Comparison of ENCODE assay signal across 11 cellular contexts in the genomic region with DNA sequence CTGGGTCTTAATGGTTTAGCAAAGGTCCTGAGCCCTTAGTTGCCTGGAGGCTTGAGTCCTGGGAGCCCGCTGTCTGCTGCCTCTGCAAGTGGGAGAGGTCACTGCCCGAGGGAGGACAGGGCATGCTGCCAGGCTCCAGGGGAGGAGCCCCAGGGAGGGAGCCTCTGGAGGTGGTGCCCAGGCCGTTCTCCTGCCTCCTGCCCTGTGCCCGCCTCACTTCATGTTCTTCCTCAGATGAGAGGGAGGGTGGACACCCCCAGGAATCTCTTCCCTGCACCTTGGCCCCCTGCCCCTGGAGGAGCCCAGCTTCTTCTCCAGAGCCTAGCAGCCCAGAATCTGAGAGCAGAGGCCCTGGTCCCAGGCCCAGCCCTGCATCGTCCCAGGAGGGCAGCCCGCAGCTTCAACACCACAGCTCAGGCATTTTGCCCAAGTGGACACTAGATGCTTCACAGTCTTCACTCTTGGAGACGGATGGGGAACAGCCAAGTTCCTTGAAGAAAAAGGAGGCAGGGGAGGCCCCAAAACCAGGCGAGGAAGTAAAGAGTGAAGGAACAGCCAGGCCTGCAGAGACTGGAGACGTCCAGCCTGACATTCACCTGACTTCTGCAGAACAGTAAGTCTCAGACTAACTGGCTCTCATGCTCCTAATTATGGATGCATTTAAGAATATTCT. TPM values are rescaled to one million over a fixed set of nuclear protein-coding genes. Genes with fewer than 3 reads are reported as not detected.
DNase-seq lines count a peak whose midpoint lies in the region; ATAC-seq and TF ChIP-seq lines count a peak whose summit lies in the region.
"Had no signal": no experiment of that assay in that cellular context is flagged by ENCODE, and none has a peak within 500 bp of the region (broad histone marks: within the 10 kb centered on the region; RNA-seq: fewer than 3 reads in every experiment).

No MANE protein-coding gene starts in this region.

- ATAC-seq in naive thymus-derived CD8-positive, alpha-beta T cell: no peak

- intact Hi-C loops in posterior vena cava (cut with DNase I): no loop called here

- H3K4me1 ChIP-seq in effector memory CD4-positive, alpha-beta T cell (ENCODE audit: control insufficient read depth, insufficient read depth, low read length, poor library complexity, severe bottlenecking): peaks cover 44% of the 10 kb centered on the region

- H3K27me3 Mint-ChIP-seq in naive thymus-derived CD8-positive, alpha-beta T cell: no peaks in the 10 kb centered on the region

- H3K9me3 Mint-ChIP-seq in naive thymus-derived CD8-positive, alpha-beta T cell: no peaks in the 10 kb centered on the region
- H3K9me3 Mint-ChIP-seq: nephron progenitor cell had no signal

- no peak for TF ChIP-seq CTCF in GM10266 (IDR thresholded peaks at IDR 0.05; ENCODE audit: control insufficient read depth, insufficient read depth, low read depth, missing control alignments)

- peaks cover 38% of the 10 kb centered on the region for H3K36me3 ChIP-seq in effector memory CD4-positive, alpha-beta T cell (ENCODE audit: control insufficient read depth, insufficient read depth, low read length)

- no peak overlapping the region for H3K4me3 ChIP-seq in effector memory CD4-positive, alpha-beta T cell (ENCODE audit: insufficient read depth, low read depth, low read length, poor library complexity, severe bottlenecking)

- peak overlapping the region; percentile 26 to 92 (median 87) for H3K27ac Mint-ChIP-seq in naive thymus-derived CD8-positive, alpha-beta T cell
- H3K27ac Mint-ChIP-seq: nephron progenitor cell had no signal

- DNase-seq in C1 segment of cervical spinal cord (lab: John Stamatoyannopoulos, UW) (peak in 9 of 14 donors; percentile 43 to 78 (median 55)), HUDEP-2 (lab: John Stamatoyannopoulos, UW; ENCODE audit: unreplicated experiment in 76 of 76) (peak in 70 of 76 experiments; percentile 3 to 76 (median 52)), NCI-H526 (lab: John Stamatoyannopoulos, UW) (no peak), GM10266 (ENCODE audit: extremely low spot score) (no peak), posterior vena cava (ENCODE audit: low spot score) (no peak)
- no peak for DNase-seq in effector memory CD4-positive, alpha-beta T cell
- DNase-seq in naive thymus-derived CD8-positive, alpha-beta T cell: peak in 1 of 10 donors; percentile 26
- no peak for DNase-seq in activated CD8-positive, alpha-beta memory T cell treated with anti-CD3 and anti-CD28 coated beads, Interleukin-2, amount 50 U/mL, for 48 hours
- DNase-seq: NCI-H1694 treated with DMSO at 0.1 percent for 48 hours, nephron progenitor cell, SW 1271 had no signal

- POLR2A ChIA-PET in naive thymus-derived CD8-positive, alpha-beta T cell (lab: Charles Lee): no interaction called here

- H3K27ac ChIP-seq in effector memory CD4-positive, alpha-beta T cell (ENCODE audit: insufficient read depth, low read length, poor library complexity, severe bottlenecking): peak overlapping the region; percentile 33

- H3K4me3 Mint-ChIP-seq in naive thymus-derived CD8-positive, alpha-beta T cell: peak overlapping the region in 7 of 10 donors; percentile 13 to 64 (median 36)
- H3K4me3 Mint-ChIP-seq: nephron progenitor cell had no signal

- H3K4me1 Mint-ChIP-seq in naive thymus-derived CD8-positive, alpha-beta T cell: peaks cover 38 to 88% (median 87%) of the 10 kb centered on the region in 4 donors

- no peaks in the 10 kb centered on the region for H3K27me3 ChIP-seq in effector memory CD4-positive, alpha-beta T cell (replicated peaks; ENCODE audit: control insufficient read depth, insufficient read depth, low read length, poor library complexity, severe bottlenecking)

- H3K9me3 ChIP-seq in effector memory CD4-positive, alpha-beta T cell (ENCODE audit: control insufficient read depth, low read length): no peaks in the 10 kb centered on the region

- H3K36me3 Mint-ChIP-seq in naive thymus-derived CD8-positive, alpha-beta T cell: peaks cover 3 to 86% (median 11%) of the 10 kb centered on the region in 3 donors

RNA-seq across cellular contexts. Expression of a gene that starts 12.0 kb away (rescaled TPM):
- total RNA-seq in naive thymus-derived CD8-positive, alpha-beta T cell: 100 to 1,000 TPM; 118 to 124 TPM
- polyA plus RNA-seq in naive thymus-derived CD8-positive, alpha-beta T cell: 10 to 100 TPM; 22.8 to 44.1 (median 29.9) TPM
- 10 to 100 TPM in 1 of 2 donors, 1 to 10 TPM in 1; 5.8 to 10.5 TPM for total RNA-seq in posterior vena cava

RNA-seq across cellular contexts. Expression of a gene that starts 58.4 kb away (rescaled TPM):
- total RNA-seq in naive thymus-derived CD8-positive, alpha-beta T cell: 1 to 10 TPM in 1 of 2 experiments, not detected in 1; 1.2 TPM
- polyA plus RNA-seq in naive thymus-derived CD8-positive, alpha-beta T cell: not detected
- total RNA-seq in posterior vena cava: 1 to 10 TPM; 1.7 to 3.0 TPM

Comparison
In these comparisons a context has a peak if more than half of its experiments do, and no peak if none do; other contexts are left out.
1. DNase-seq: peak in C1 segment of cervical spinal cord (9 of 14) and HUDEP-2 (70 of 76); none in effector memory CD4-positive, alpha-beta T cell (0 of 3), NCI-H526 (0 of 2), activated CD8-positive, alpha-beta memory T cell treated with anti-CD3 and anti-CD28 coated beads, Interleukin-2, amount 50 U/mL, for 48 hours (single experiment), GM10266 (single experiment) and posterior vena cava (single experiment).
2. RNA of a gene that starts 12.0 kb away (total RNA-seq): 118 to 124 TPM in naive thymus-derived CD8-positive, alpha-beta T cell; 5.8 to 10.5 TPM in posterior vena cava; every median in the first group is over 10 times any median in the second.